2 cellular contexts compared by ENCODE assay signal in the genomic region with DNA sequence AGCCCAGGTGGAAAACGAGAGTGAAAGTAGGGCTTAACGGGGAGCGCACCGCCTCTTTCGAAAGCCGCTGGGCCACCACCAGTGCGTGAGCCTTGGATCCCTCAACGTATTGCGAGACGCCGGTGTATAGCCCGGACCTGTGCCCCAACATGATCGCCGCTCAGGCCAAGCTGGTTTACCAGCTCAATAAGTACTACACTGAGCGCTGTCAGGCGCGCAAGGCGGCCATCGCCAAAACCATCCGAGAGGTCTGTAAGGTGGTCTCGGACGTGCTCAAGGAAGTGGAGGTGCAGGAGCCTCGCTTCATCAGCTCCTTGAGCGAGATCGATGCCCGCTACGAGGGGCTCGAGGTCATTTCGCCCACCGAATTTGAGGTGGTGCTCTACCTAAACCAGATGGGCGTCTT.
TF ChIP-seq lines count a peak whose summit lies in the region.

No MANE protein-coding gene starts in this region.

TF ChIP-seq in liver, 16 proteins besides CTCF, POLR2A, EP300 and RAD21:
- no peak for TF ChIP-seq NR2F2 (IDR thresholded peaks at IDR 0.05)
- no peak for TF ChIP-seq HNF4G (IDR thresholded peaks at IDR 0.05)
- TF ChIP-seq, protein P1, sequence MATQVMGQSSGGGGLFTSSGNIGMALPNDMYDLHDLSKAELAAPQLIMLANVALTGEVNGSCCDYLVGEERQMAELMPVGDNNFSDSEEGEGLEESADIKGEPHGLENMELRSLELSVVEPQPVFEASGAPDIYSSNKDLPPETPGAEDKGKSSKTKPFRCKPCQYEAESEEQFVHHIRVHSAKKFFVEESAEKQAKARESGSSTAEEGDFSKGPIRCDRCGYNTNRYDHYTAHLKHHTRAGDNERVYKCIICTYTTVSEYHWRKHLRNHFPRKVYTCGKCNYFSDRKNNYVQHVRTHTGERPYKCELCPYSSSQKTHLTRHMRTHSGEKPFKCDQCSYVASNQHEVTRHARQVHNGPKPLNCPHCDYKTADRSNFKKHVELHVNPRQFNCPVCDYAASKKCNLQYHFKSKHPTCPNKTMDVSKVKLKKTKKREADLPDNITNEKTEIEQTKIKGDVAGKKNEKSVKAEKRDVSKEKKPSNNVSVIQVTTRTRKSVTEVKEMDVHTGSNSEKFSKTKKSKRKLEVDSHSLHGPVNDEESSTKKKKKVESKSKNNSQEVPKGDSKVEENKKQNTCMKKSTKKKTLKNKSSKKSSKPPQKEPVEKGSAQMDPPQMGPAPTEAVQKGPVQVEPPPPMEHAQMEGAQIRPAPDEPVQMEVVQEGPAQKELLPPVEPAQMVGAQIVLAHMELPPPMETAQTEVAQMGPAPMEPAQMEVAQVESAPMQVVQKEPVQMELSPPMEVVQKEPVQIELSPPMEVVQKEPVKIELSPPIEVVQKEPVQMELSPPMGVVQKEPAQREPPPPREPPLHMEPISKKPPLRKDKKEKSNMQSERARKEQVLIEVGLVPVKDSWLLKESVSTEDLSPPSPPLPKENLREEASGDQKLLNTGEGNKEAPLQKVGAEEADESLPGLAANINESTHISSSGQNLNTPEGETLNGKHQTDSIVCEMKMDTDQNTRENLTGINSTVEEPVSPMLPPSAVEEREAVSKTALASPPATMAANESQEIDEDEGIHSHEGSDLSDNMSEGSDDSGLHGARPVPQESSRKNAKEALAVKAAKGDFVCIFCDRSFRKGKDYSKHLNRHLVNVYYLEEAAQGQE (IDR thresholded peaks at IDR 0.05), result no peak
- TF ChIP-seq, protein P2, sequence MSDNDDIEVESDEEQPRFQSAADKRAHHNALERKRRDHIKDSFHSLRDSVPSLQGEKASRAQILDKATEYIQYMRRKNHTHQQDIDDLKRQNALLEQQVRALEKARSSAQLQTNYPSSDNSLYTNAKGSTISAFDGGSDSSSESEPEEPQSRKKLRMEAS (IDR thresholded peaks at IDR 0.05), result no peak

TF ChIP-seq in HepG2, 621 proteins besides CTCF, POLR2A, EP300 and RAD21:
- TF ChIP-seq, protein P3, sequence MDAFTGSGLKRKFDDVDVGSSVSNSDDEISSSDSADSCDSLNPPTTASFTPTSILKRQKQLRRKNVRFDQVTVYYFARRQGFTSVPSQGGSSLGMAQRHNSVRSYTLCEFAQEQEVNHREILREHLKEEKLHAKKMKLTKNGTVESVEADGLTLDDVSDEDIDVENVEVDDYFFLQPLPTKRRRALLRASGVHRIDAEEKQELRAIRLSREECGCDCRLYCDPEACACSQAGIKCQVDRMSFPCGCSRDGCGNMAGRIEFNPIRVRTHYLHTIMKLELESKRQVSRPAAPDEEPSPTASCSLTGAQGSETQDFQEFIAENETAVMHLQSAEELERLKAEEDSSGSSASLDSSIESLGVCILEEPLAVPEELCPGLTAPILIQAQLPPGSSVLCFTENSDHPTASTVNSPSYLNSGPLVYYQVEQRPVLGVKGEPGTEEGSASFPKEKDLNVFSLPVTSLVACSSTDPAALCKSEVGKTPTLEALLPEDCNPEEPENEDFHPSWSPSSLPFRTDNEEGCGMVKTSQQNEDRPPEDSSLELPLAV (CRISPR knock-in tag; conservative IDR thresholded peaks at IDR 0.05; ENCODE audit: low read depth), result no peak
- TF ChIP-seq, protein P4, sequence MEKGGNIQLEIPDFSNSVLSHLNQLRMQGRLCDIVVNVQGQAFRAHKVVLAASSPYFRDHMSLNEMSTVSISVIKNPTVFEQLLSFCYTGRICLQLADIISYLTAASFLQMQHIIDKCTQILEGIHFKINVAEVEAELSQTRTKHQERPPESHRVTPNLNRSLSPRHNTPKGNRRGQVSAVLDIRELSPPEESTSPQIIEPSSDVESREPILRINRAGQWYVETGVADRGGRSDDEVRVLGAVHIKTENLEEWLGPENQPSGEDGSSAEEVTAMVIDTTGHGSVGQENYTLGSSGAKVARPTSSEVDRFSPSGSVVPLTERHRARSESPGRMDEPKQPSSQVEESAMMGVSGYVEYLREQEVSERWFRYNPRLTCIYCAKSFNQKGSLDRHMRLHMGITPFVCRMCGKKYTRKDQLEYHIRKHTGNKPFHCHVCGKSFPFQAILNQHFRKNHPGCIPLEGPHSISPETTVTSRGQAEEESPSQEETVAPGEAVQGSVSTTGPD (CRISPR knock-in tag; IDR thresholded peaks at IDR 0.05), result no peak
- TF ChIP-seq, protein P5, sequence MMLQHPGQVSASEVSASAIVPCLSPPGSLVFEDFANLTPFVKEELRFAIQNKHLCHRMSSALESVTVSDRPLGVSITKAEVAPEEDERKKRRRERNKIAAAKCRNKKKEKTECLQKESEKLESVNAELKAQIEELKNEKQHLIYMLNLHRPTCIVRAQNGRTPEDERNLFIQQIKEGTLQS (CRISPR knock-in tag; IDR thresholded peaks at IDR 0.05), result no peak
- TF ChIP-seq, protein P6, sequence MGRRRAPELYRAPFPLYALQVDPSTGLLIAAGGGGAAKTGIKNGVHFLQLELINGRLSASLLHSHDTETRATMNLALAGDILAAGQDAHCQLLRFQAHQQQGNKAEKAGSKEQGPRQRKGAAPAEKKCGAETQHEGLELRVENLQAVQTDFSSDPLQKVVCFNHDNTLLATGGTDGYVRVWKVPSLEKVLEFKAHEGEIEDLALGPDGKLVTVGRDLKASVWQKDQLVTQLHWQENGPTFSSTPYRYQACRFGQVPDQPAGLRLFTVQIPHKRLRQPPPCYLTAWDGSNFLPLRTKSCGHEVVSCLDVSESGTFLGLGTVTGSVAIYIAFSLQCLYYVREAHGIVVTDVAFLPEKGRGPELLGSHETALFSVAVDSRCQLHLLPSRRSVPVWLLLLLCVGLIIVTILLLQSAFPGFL (CRISPR knock-in tag; IDR thresholded peaks at IDR 0.05), result no peak
- TF ChIP-seq ZNF17 (CRISPR knock-in tag; IDR thresholded peaks at IDR 0.05), result no peak
- no peak for TF ChIP-seq NFYC (CRISPR knock-in tag; IDR thresholded peaks at IDR 0.05)
- no peak for TF ChIP-seq GPN1 (CRISPR knock-in tag; IDR thresholded peaks at IDR 0.05; ENCODE audit: borderline replicate concordance)
- TF ChIP-seq, protein P7, sequence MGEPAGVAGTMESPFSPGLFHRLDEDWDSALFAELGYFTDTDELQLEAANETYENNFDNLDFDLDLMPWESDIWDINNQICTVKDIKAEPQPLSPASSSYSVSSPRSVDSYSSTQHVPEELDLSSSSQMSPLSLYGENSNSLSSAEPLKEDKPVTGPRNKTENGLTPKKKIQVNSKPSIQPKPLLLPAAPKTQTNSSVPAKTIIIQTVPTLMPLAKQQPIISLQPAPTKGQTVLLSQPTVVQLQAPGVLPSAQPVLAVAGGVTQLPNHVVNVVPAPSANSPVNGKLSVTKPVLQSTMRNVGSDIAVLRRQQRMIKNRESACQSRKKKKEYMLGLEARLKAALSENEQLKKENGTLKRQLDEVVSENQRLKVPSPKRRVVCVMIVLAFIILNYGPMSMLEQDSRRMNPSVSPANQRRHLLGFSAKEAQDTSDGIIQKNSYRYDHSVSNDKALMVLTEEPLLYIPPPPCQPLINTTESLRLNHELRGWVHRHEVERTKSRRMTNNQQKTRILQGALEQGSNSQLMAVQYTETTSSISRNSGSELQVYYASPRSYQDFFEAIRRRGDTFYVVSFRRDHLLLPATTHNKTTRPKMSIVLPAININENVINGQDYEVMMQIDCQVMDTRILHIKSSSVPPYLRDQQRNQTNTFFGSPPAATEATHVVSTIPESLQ (CRISPR knock-in tag; conservative IDR thresholded peaks at IDR 0.05), result no peak
- TF ChIP-seq NPAS2 (CRISPR knock-in tag; IDR thresholded peaks at IDR 0.05; ENCODE audit: borderline replicate concordance), result no peak
- TF ChIP-seq ASH2L (IDR thresholded peaks at IDR 0.05; ENCODE audit: insufficient read length, low read depth, low read length), result no peak
- TF ChIP-seq HMGA1 (CRISPR knock-in tag; conservative IDR thresholded peaks at IDR 0.05), result no peak
- TF ChIP-seq TOE1 (CRISPR knock-in tag; IDR thresholded peaks at IDR 0.05), result no peak
- TF ChIP-seq HMG20B (CRISPR knock-in tag; conservative IDR thresholded peaks at IDR 0.05), result no peak
- TF ChIP-seq ZNF839 (CRISPR knock-in tag; IDR thresholded peaks at IDR 0.05; ENCODE audit: borderline replicate concordance), result no peak
- TF ChIP-seq, protein P8, sequence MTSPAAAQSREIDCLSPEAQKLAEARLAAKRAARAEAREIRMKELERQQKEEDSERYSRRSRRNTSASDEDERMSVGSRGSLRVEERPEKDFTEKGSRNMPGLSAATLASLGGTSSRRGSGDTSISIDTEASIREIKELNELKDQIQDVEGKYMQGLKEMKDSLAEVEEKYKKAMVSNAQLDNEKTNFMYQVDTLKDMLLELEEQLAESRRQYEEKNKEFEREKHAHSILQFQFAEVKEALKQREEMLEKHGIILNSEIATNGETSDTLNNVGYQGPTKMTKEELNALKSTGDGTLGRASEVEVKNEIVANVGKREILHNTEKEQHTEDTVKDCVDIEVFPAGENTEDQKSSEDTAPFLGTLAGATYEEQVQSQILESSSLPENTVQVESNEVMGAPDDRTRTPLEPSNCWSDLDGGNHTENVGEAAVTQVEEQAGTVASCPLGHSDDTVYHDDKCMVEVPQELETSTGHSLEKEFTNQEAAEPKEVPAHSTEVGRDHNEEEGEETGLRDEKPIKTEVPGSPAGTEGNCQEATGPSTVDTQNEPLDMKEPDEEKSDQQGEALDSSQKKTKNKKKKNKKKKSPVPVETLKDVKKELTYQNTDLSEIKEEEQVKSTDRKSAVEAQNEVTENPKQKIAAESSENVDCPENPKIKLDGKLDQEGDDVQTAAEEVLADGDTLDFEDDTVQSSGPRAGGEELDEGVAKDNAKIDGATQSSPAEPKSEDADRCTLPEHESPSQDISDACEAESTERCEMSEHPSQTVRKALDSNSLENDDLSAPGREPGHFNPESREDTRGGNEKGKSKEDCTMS (CRISPR knock-in tag; conservative IDR thresholded peaks at IDR 0.05), result no peak
- TF ChIP-seq HOXA3 (CRISPR knock-in tag; IDR thresholded peaks at IDR 0.05), result no peak
- TF ChIP-seq RXRB (CRISPR knock-in tag; IDR thresholded peaks at IDR 0.05; ENCODE audit: borderline replicate concordance), result no peak
- TF ChIP-seq RORA (CRISPR knock-in tag; IDR thresholded peaks at IDR 0.05), result no peak
- no peak for TF ChIP-seq ESRRA (CRISPR knock-in tag; IDR thresholded peaks at IDR 0.05; ENCODE audit: low read depth)
